In genomic region chr9:6305954-6306563, GRCh38 we compare ENCODE assay signal across 8 cellular contexts. TPM values are rescaled to one million over a fixed set of nuclear protein-coding genes. Genes with fewer than 3 reads are reported as not detected.
DNase-seq lines count a peak whose midpoint lies in the region; ATAC-seq, FAIRE-seq and TF ChIP-seq lines count a peak whose summit lies in the region.

No MANE protein-coding gene starts in this region.

- FAIRE-seq in A549 (lab: Jason Lieb, UNC): peak; percentile 89
- FAIRE-seq in GM12892 (lab: Jason Lieb, UNC): peak; percentile 87
- peak; percentile 60 for FAIRE-seq in colon (lab: Jason Lieb, UNC)

- H3K4me2 ChIP-seq in A549: no peak overlapping the region

- H3K9me3 ChIP-seq in A549 (0 out of 3 replicates have a peak, but pooled peaks cover 2% of the 10 kb centered on the region), lower lobe of right lung (no peaks in the 10 kb centered on the region)

- TF ChIP-seq EP300 in A549 (IDR thresholded peaks at IDR 0.05): no peak

- TF ChIP-seq RAD21 in A549 (conservative IDR thresholded peaks at IDR 0.05 in 1 of 2, IDR thresholded peaks at IDR 0.05 in 1 of 2): peak; percentile 86 to 90

- TF ChIP-seq POLR2A in A549 (IDR thresholded peaks at IDR 0.05; ENCODE audit: low read length) (no peak), GM12892 (IDR thresholded peaks at IDR 0.05; ENCODE audit: low read depth, low read length) (no peak)

- H3K4me1 ChIP-seq in A549: no peaks in the 10 kb centered on the region
- no peaks in the 10 kb centered on the region for H3K4me1 ChIP-seq in lower lobe of right lung

- H3K27ac ChIP-seq in A549 (no peak overlapping the region), lower lobe of right lung (no peak overlapping the region)

- POLR2A ChIA-PET in A549 (lab: Yijun Ruan, JAX): interaction anchor here (0.8 kb wide), 1 partner anchor 298 kb away, joined by 4 read pairs; a partner anchor contains a TSS

- CTCF ChIA-PET in A549 (lab: Yijun Ruan, JAX): interaction anchor here (0.6 to 9.7 kb wide), 77 partner anchors 9 to 511 kb away, joined by 3 to 158 read pairs (median 4); partner anchors contain the start of gene TPD52L3

- DNase-seq in A549 (ENCODE audit: low read depth in 1 of 2, low spot score in 1 of 2) (peak; percentile 23 to 56), GM12892 (ENCODE audit: insufficient read length) (no peak), NCI-H2227 treated with DMSO at 0.1 percent for 48 hours (lab: John Stamatoyannopoulos, UW) (peak; percentile 17), lower lobe of right lung (no peak)
- DNase-seq in activated naive CD4-positive, alpha-beta T cell treated with Interleukin-2 at 50 U/mL for 16 hours: no peak

- WGBS in A549 (ENCODE audit: missing lambda C conversion rate): 95% methylated on average over 2 of the region's 2 CpGs

- ATAC-seq in A549: peak; percentile 78 to 82
- peak; percentile 61 to 73 for ATAC-seq in lower lobe of right lung
- no peak for ATAC-seq in HG02970 (IDR thresholded peaks at IDR 0.05; ENCODE audit: low FRiP score, unreplicated experiment)
- no peak for ATAC-seq in GM19328 (IDR thresholded peaks at IDR 0.05; ENCODE audit: unreplicated experiment)

- no peak overlapping the region for H3K4me3 ChIP-seq in A549
- H3K4me3 ChIP-seq in lower lobe of right lung: no peak overlapping the region

- H3K36me3 ChIP-seq in lower lobe of right lung: no peaks in the 10 kb centered on the region

- TF ChIP-seq CTCF in A549 (IDR thresholded peaks at IDR 0.05) (peak; percentile 80), lower lobe of right lung (IDR thresholded peaks at IDR 0.05) (peak; percentile 60)

- H3K27me3 ChIP-seq in lower lobe of right lung (ENCODE audit: low read depth): no peaks in the 10 kb centered on the region

- intact Hi-C loops in lower lobe of right lung (cut with DNase I): loop anchor here (10.0 kb wide), 1 partner anchor 251 kb away; no protein-coding TSS in a partner anchor

TF ChIP-seq in A549, 52 proteins besides CTCF, POLR2A, EP300 and RAD21:
- TF ChIP-seq SMC3 (IDR thresholded peaks at IDR 0.05) (peak; percentile 91), HES2 (IDR thresholded peaks at IDR 0.05) (no peak)

RNA-seq across cellular contexts. Expression of gene TPD52L3, which starts 22.1 kb away (rescaled TPM):
- not detected in 2 replicates for polyA plus RNA-seq in A549 (2011; rRNA removed)
- polyA plus RNA-seq in A549 (2012; cell fraction: cytosol; rRNA removed): not detected in 2 replicates
- polyA plus RNA-seq in A549 (2012; cell fraction: nucleus; rRNA removed): not detected in 2 replicates
- not detected in 3 replicates for polyA plus RNA-seq in A549 (2017; fragmentation: RNase III; extraction: RNeasy Plus Mini Kit Qiagen cat#74134 plus additional on column Dnase treatment)
- not detected in 2 replicates for polyA minus RNA-seq in A549 (2011; rRNA and poly(A)+ RNA removed)
- not detected for polyA plus RNA-seq in GM12892 (2012; ENCODE audit: missing spikeins)
- not detected for total RNA-seq in lower lobe of right lung

Comparison
In these comparisons a context has a peak if more than half of its experiments do, and no peak if none do; other contexts are left out.
1. ATAC-seq: peak in A549 (2 of 2) and lower lobe of right lung (2 of 2); none in HG02970 (single experiment) and GM19328 (single experiment).
2. DNase-seq: peak in A549 (2 of 2) and NCI-H2227 treated with DMSO at 0.1 percent for 48 hours (single experiment); none in GM12892 (single experiment), lower lobe of right lung (single experiment) and activated naive CD4-positive, alpha-beta T cell treated with Interleukin-2 at 50 U/mL for 16 hours (single experiment).